8 cellular contexts compared by ENCODE assay signal in genomic region chr4:40550900-40551546, GRCh38.
DNase-seq lines count a peak whose midpoint lies in the region; ATAC-seq and TF ChIP-seq lines count a peak whose summit lies in the region.

No MANE protein-coding gene starts in this region.

- H3K4me3 Mint-ChIP-seq in central memory CD8-positive, alpha-beta T cell = peak overlapping the region; percentile 65
- peak overlapping the region; percentile 85 for H3K4me3 Mint-ChIP-seq in memory B cell

- H3K9ac ChIP-seq in OCI-LY3 (ENCODE audit: low read length) = peak overlapping the region; percentile 44

- H3K4me1 ChIP-seq in DOHH2 (ENCODE audit: control insufficient read depth, low read length) (peaks cover 35% of the 10 kb centered on the region), OCI-LY3 (ENCODE audit: low read length) (peaks cover 19% of the 10 kb centered on the region)

- H3K4me1 Mint-ChIP-seq in central memory CD8-positive, alpha-beta T cell = peaks cover 11% of the 10 kb centered on the region
- peaks cover 22% of the 10 kb centered on the region for H3K4me1 Mint-ChIP-seq in memory B cell

- H3F3A ChIP-seq in DOHH2 (ENCODE audit: control insufficient read depth, insufficient read depth) = no peaks in the 10 kb centered on the region

- no peaks in the 10 kb centered on the region for H3K27me3 Mint-ChIP-seq in central memory CD8-positive, alpha-beta T cell
- no peaks in the 10 kb centered on the region for H3K27me3 Mint-ChIP-seq in memory B cell

- H3K9me2 ChIP-seq in DOHH2 (replicated peaks; ENCODE audit: control insufficient read depth, low read length) = no peaks in the 10 kb centered on the region

- H3K27ac ChIP-seq in DOHH2 (ENCODE audit: low read depth, low read length) = peak overlapping the region; percentile 58
- peak overlapping the region; percentile 36 for H3K27ac ChIP-seq in OCI-LY3 (ENCODE audit: low read length)

- peak in 1 of 2 donors; percentile 9 for DNase-seq in central memory CD8-positive, alpha-beta T cell (ENCODE audit: low spot score in 2 of 2)
- DNase-seq in memory B cell (ENCODE audit: low spot score in 2 of 2) = peak; percentile 33 to 55
- DNase-seq in OCI-M2 (lab: John Stamatoyannopoulos, UW; ENCODE audit: unreplicated experiment) = no peak
- no peak for DNase-seq in superior temporal gyrus (ENCODE audit: extremely low spot score)

- H3K4me3 ChIP-seq in DOHH2 (ENCODE audit: low read length) = peak overlapping the region; percentile 69
- H3K4me3 ChIP-seq in OCI-LY3 (ENCODE audit: low read length) = peak overlapping the region; percentile 64

- H3K9me3 Mint-ChIP-seq in central memory CD8-positive, alpha-beta T cell = no peaks in the 10 kb centered on the region
- no peaks in the 10 kb centered on the region for H3K9me3 Mint-ChIP-seq in memory B cell

- H3K27ac Mint-ChIP-seq in central memory CD8-positive, alpha-beta T cell (ENCODE audit: low read depth) = peak overlapping the region; percentile 67
- H3K27ac Mint-ChIP-seq in memory B cell = peak overlapping the region; percentile 96

- H3K36me3 Mint-ChIP-seq in central memory CD8-positive, alpha-beta T cell (ENCODE audit: insufficient read depth) = no peaks in the 10 kb centered on the region
- peaks cover 2% of the 10 kb centered on the region for H3K36me3 Mint-ChIP-seq in memory B cell

- H4K20me1 ChIP-seq in DOHH2 (ENCODE audit: control insufficient read depth, insufficient read depth, low read depth, low read length) (no peaks in the 10 kb centered on the region), OCI-LY3 (ENCODE audit: insufficient read depth, low read length) (no peaks in the 10 kb centered on the region)

- no peaks in the 10 kb centered on the region for H3K27me3 ChIP-seq in DOHH2 (ENCODE audit: control insufficient read depth, low read length)
- no peaks in the 10 kb centered on the region for H3K27me3 ChIP-seq in OCI-LY3 (ENCODE audit: low read depth, low read length)

- H3K4me2 ChIP-seq in DOHH2 (ENCODE audit: low read length) (peak overlapping the region; percentile 79), OCI-LY3 (ENCODE audit: low read length) (peak overlapping the region; percentile 75)

- H3K36me3 ChIP-seq in DOHH2 (ENCODE audit: control insufficient read depth, low read length) (no peaks in the 10 kb centered on the region), OCI-LY3 (replicated peaks; ENCODE audit: low read depth, low read length) (no peaks in the 10 kb centered on the region)

- H3K79me2 ChIP-seq in DOHH2 (ENCODE audit: control insufficient read depth, low read length) = no peaks in the 10 kb centered on the region
- no peaks in the 10 kb centered on the region for H3K79me2 ChIP-seq in OCI-LY3 (ENCODE audit: low read length)

- TF ChIP-seq CTCF in DOHH2 (IDR thresholded peaks at IDR 0.05; ENCODE audit: low read depth, low read length, poor library complexity, severe bottlenecking) (peak; percentile 68), OCI-LY3 (IDR thresholded peaks at IDR 0.05; ENCODE audit: low read depth, low read length) (peak; percentile 60)

- H3K9me3 ChIP-seq in DOHH2 (ENCODE audit: control insufficient read depth, insufficient read depth, low read length) (no peaks in the 10 kb centered on the region), OCI-LY3 (ENCODE audit: insufficient read depth, low read length) (no peaks in the 10 kb centered on the region)

- H2AFZ ChIP-seq in OCI-LY3 (ENCODE audit: low read depth, low read length) = peak overlapping the region; percentile 92

- ATAC-seq in GM19324 (IDR thresholded peaks at IDR 0.05; ENCODE audit: low FRiP score, unreplicated experiment) = peak; percentile 59
- ATAC-seq in HG03342 (IDR thresholded peaks at IDR 0.05; ENCODE audit: unreplicated experiment) = peak; percentile 59
- ATAC-seq in central memory CD8-positive, alpha-beta T cell (replicated peaks; ENCODE audit: extremely low read depth, poor library complexity, severe bottlenecking) = peak; percentile 59
- ATAC-seq in memory B cell (ENCODE audit: low read depth) = peak; percentile 84

Comparison
In these comparisons a context has a peak if more than half of its experiments do, and no peak if none do; other contexts are left out.
1. DNase-seq: peak in memory B cell (2 of 2); none in OCI-M2 (single experiment) and superior temporal gyrus (single experiment).
2. Peak in every context shown above with its lines, with median percentiles within 50 percentile points of each other: ATAC-seq.